ENCODE assay signal across 1 cellular context in genomic region chr9:37746448-37747270, GRCh38.
TF ChIP-seq lines count a peak whose summit lies in the region.

No MANE protein-coding gene starts in this region.

TF ChIP-seq in H1, 55 proteins besides CTCF, POLR2A, EP300 and RAD21:
- TF ChIP-seq, protein P1, sequence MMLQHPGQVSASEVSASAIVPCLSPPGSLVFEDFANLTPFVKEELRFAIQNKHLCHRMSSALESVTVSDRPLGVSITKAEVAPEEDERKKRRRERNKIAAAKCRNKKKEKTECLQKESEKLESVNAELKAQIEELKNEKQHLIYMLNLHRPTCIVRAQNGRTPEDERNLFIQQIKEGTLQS (IDR thresholded peaks at IDR 0.05; ENCODE audit: insufficient read depth, low read depth, low read length) = no peak
- TF ChIP-seq BCL11A (IDR thresholded peaks at IDR 0.05; ENCODE audit: low read depth in 2 of 2, low read length in 2 of 2) (no peak), FOSL1 (IDR thresholded peaks at IDR 0.05; ENCODE audit: insufficient read depth, low read depth, low read length) (no peak), TCF12 (IDR thresholded peaks at IDR 0.05; ENCODE audit: low read depth, low read length) (no peak), EGR1 (IDR thresholded peaks at IDR 0.05; ENCODE audit: borderline replicate concordance, low read depth, low read length) (no peak), RFX5 (IDR thresholded peaks at IDR 0.05; ENCODE audit: borderline replicate concordance, low read depth, low read length) (no peak), TAF7 (optimal IDR thresholded peaks at IDR 0.05; ENCODE audit: borderline replicate concordance, low read depth, low read length) (no peak), POLR2AphosphoS5 (IDR thresholded peaks at IDR 0.05; ENCODE audit: low read depth, low read length) (no peak), TAF1 (IDR thresholded peaks at IDR 0.05; ENCODE audit: low read depth, low read length) (no peak), HDAC2 (IDR thresholded peaks at IDR 0.05; ENCODE audit: borderline replicate concordance in 1 of 2, low read depth in 2 of 2, low read length in 2 of 2) (no peak), ZNF274 (IDR thresholded peaks at IDR 0.05; ENCODE audit: borderline replicate concordance, extremely low read depth, low read length) (no peak), JUN (IDR thresholded peaks at IDR 0.05; ENCODE audit: low read depth, low read length) (no peak), EZH2 (IDR thresholded peaks at IDR 0.05; ENCODE audit: low read depth, low read length, severe bottlenecking) (no peak), POU5F1 (IDR thresholded peaks at IDR 0.05; ENCODE audit: low read depth, low read length) (no peak), PHF8 (conservative IDR thresholded peaks at IDR 0.05; ENCODE audit: low read depth, low read length) (no peak), NANOG (IDR thresholded peaks at IDR 0.05; ENCODE audit: insufficient read depth, low read depth, low read length, poor library complexity, severe bottlenecking) (no peak)
- TF ChIP-seq, protein P2, sequence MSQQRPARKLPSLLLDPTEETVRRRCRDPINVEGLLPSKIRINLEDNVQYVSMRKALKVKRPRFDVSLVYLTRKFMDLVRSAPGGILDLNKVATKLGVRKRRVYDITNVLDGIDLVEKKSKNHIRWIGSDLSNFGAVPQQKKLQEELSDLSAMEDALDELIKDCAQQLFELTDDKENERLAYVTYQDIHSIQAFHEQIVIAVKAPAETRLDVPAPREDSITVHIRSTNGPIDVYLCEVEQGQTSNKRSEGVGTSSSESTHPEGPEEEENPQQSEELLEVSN (IDR thresholded peaks at IDR 0.05) = no peak
